20 cellular contexts compared by ENCODE assay signal in the genomic region with DNA sequence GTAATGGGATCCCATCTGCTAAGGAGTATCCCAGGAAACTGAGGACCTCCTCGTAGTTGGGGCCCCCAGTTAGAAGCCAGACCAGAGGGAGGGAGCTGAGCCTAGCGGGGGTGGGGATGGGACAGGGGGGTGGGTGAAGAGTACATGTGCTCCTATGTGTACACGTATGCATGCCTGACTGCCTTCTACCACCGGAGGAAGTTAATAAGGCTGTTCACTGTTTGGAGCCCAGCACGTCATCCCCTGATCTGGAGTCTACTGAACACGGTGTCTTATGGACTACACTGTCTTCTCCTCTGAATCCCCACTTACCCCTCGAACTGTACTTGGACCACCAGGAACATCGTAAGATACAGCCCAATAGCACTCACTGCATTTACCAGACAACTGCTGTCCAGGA.
"Had no signal": no experiment of that assay in that cellular context is flagged by ENCODE, and none has a peak within 500 bp of the region (broad histone marks: within the 10 kb centered on the region; RNA-seq: fewer than 3 reads in every experiment).

No MANE protein-coding gene starts in this region.

- ATAC-seq: foreskin keratinocyte; pancreas; right cardiac atrium; stimulated activated effector memory CD8-positive, alpha-beta T cell treated with anti-CD3 and anti-CD28 coated beads, Interleukin-12 subunit alpha, Interleukin-12 subunit beta, amount 100 ng/mL, for 72 hours; stimulated activated naive CD8-positive, alpha-beta T cell treated with anti-CD3 and anti-CD28 coated beads, Interleukin-15, Interleukin-2, amounts not matched to agents 100 U/mL and 50 U/mL, for 24 hours had no signal

- H3K27me3 ChIP-seq: foreskin keratinocyte, pancreas, suprapubic skin, thyroid gland had no signal

- H3K27ac ChIP-seq: foreskin keratinocyte, left ventricle myocardium inferior, pancreas, suprapubic skin, thyroid gland had no signal

- H3K36me3 ChIP-seq: pancreas, thyroid gland had no signal

- H3K9me3 ChIP-seq: left ventricle myocardium inferior, pancreas, suprapubic skin, thyroid gland had no signal

- H3K4me3 ChIP-seq: left ventricle myocardium inferior, lung, pancreas, smooth muscle cell, suprapubic skin, thyroid gland had no signal

- H3K4me1 ChIP-seq: foreskin keratinocyte, left ventricle myocardium inferior, pancreas, suprapubic skin, thyroid gland had no signal

- DNase-seq: dermis blood vessel endothelial cell; effector CD4-positive, alpha-beta T cell; endodermal cell; erythroblast; foreskin keratinocyte; hippocampal formation; left ventricle myocardium inferior; mesenchymal stem cell; naive B cell; occipital lobe; pancreas; right cardiac atrium; stimulated activated CD4-positive, alpha-beta T cell treated with anti-CD3 and anti-CD28 coated beads, Interleukin-4, amount 100 ng/mL, for 1 hour; stimulated activated CD8-positive, alpha-beta memory T cell treated with anti-CD3 and anti-CD28 coated beads, Interleukin-4, amount 100 ng/mL, for 48 hours; stimulated activated naive CD8-positive, alpha-beta T cell treated with anti-CD3 and anti-CD28 coated beads, Interleukin-15, Interleukin-2, amounts not matched to agents 100 U/mL and 50 U/mL, for 24 hours; thyroid gland had no signal

- H3K4me2 ChIP-seq: smooth muscle cell had no signal
